ENCODE assay signal across 8 cellular contexts in the genomic region with DNA sequence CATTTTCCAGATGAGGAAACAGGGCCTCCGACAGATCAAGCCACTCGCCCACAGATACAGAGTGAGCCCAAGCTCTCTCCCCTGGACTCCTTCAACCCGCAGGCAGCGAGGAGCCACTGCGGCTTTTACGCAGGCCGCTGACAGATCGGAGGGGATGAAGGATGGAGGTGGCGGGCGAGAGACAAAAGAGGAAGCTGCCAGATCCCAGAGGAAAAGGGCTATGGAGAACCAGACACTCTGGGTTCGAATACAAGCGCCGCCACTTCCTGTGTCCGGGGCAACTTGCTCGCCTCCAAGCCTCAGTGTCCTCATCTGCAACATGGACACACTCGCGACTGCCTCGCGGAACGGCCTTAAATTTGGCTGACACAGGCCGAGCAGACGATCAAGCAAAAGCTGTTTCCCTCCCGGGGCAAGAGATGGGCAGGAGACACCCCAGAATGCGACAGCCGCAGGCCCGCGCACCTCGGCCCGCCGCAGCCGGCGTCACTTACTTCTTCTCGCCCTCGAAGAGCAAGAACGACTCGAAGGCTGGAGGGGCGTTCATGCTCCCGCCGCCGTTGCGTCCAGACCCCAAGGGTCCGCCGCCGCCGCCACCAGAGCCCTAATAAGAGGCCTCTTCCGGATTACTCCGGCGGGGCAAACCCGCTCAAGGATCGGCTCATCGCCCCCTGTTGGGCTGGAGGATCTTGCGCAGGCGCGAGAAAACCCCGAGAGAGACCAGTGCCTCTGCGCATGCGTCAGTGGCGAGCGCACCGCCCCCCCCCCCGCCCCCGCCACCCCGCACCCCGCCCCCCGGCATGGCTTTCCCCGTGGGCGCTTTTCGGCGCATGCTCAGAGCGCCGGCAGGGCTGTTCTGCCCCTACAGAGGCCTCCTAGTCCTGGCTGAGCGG. TPM values are rescaled to one million over a fixed set of nuclear protein-coding genes. Genes with fewer than 3 reads are reported as not detected.
DNase-seq lines count a peak whose midpoint lies in the region; TF ChIP-seq lines count a peak whose summit lies in the region.
"Not testable (repeated sequence)": the region's sequence is repeated elsewhere in the genome, so short reads cannot be mapped to it uniquely, and the experiment has no call there.

A gene (minus strand): TSS at position 609 of the 893 bp plus-strand sequence. CDS start 62 bp downstream, at position 547.

- peak; percentile 46 for TF ChIP-seq CTCF in GM13977 (IDR thresholded peaks at IDR 0.05; ENCODE audit: extremely low read depth, insufficient read depth, missing control alignments)
- TF ChIP-seq CTCF in HFF-Myc (IDR thresholded peaks at IDR 0.05; ENCODE audit: low read depth, low read length, missing control alignments): peak; percentile 20
- TF ChIP-seq CTCF in mammary epithelial cell (conservative IDR thresholded peaks at IDR 0.05 in 1 of 2, IDR thresholded peaks at IDR 0.05 in 1 of 2; ENCODE audit: extremely low read depth in 1 of 2, insufficient read depth in 1 of 2, low read depth in 1 of 2, low read length in 2 of 2): peak; percentile 3 to 43
- peak in 2 of 4 experiments; percentile 24 to 33 for TF ChIP-seq CTCF in sigmoid colon (IDR thresholded peaks at IDR 0.05)
- peak in 4 of 6 experiments; percentile 16 to 62 (median 36) for TF ChIP-seq CTCF in thyroid gland (IDR thresholded peaks at IDR 0.05)

- H2AFZ ChIP-seq in mammary epithelial cell (ENCODE audit: low read depth, low read length): peak within 1 kb of the TSS; percentile 59

- not testable (repeated sequence) for H4K20me1 ChIP-seq in mammary epithelial cell (ENCODE audit: insufficient read depth, low read length)

- H3K36me3 ChIP-seq in mammary epithelial cell (ENCODE audit: insufficient read depth, low read length); iPS-20b (ENCODE audit: insufficient read depth, low read depth, low read length); sigmoid colon; thyroid gland: not testable (repeated sequence)

- not testable (repeated sequence) for TF ChIP-seq POLR2A in sigmoid colon (IDR thresholded peaks at IDR 0.05)
- TF ChIP-seq POLR2A in thyroid gland (IDR thresholded peaks at IDR 0.05): peak in 1 of 2 donors; percentile 47

- H3K4me3 ChIP-seq in HFF-Myc (replicated peaks; ENCODE audit: low read depth, low read length) (peak within 1 kb of the TSS; percentile 38), mammary epithelial cell (replicated peaks in 1 of 3; ENCODE audit: insufficient read depth in 1 of 3, low read depth in 2 of 3, low read length in 3 of 3) (peak within 1 kb of the TSS in 1 of 3 experiments; percentile 52), iPS-20b (ENCODE audit: low read length) (peak within 1 kb of the TSS; percentile 47; the same call in 1 of the 2 replicates), sigmoid colon (peak within 1 kb of the TSS; percentile 43 to 57 (median 53)), thyroid gland (replicated peaks in 1 of 3) (peak within 1 kb of the TSS in 1 of 3 donors; percentile 40)

- not testable (repeated sequence) for H3K4me2 ChIP-seq in mammary epithelial cell (ENCODE audit: insufficient read depth, low read depth, low read length)

- BruUV-seq in mammary epithelial cell (replicated peaks; lab: Mats Ljungman, UMichigan): TSS peak; percentile 76

- in situ Hi-C loops in GM13977 (cut with MboI; ENCODE audit: low pct_unique_long_range_greater_than_20kb, low sequenced_read_pairs, unreplicated experiment); KBM-7 (cut with MboI; ENCODE audit: low pct_unique_long_range_greater_than_20kb, low sequenced_read_pairs); mammary epithelial cell (cut with MboI; ENCODE audit: low sequenced_read_pairs in 2 of 2): not testable (repeated sequence)

- H3K4me1 ChIP-seq in mammary epithelial cell (ENCODE audit: insufficient read depth, low read length); iPS-20b (ENCODE audit: insufficient read depth, low read length); sigmoid colon; thyroid gland: not testable (repeated sequence)

- not testable (repeated sequence) for DNase-seq in GM13977 (ENCODE audit: low spot score)
- DNase-seq in HFF-Myc (ENCODE audit: extremely low read depth, low read depth) (peak; percentile 26), KBM-7 (peak; percentile 71), mammary epithelial cell (peak; percentile 66), sigmoid colon (peak; percentile 96), thyroid gland (peak; percentile 67 to 86)
- peak; percentile 85 for DNase-seq in activated CD4-positive, alpha-beta T cell treated with anti-CD3 and anti-CD28 coated beads, Interleukin-2, amount 50 U/mL, for 1 hour

- not testable (repeated sequence) for H3K9me3 ChIP-seq in mammary epithelial cell (replicated peaks; ENCODE audit: insufficient read depth, low read length); iPS-20b (ENCODE audit: insufficient read depth, low read depth, low read length); sigmoid colon; thyroid gland

- not testable (repeated sequence) for TF ChIP-seq EP300 in sigmoid colon (IDR thresholded peaks at IDR 0.05)

- CTCF ChIA-PET in mammary epithelial cell (lab: Charles Lee; ENCODE audit: low non-redundant PET): not testable (repeated sequence)

- H3K79me2 ChIP-seq in mammary epithelial cell (ENCODE audit: insufficient read depth, low read length): not testable (repeated sequence)

- H3K27me3 ChIP-seq in mammary epithelial cell (ENCODE audit: insufficient read depth, low read length); iPS-20b (ENCODE audit: insufficient read depth, low read length); sigmoid colon; thyroid gland: not testable (repeated sequence)

- 0% methylated on average over 29 of the region's 72 CpGs for WGBS in mammary epithelial cell (ENCODE audit: low coverage, missing lambda C conversion rate)
- WGBS in sigmoid colon, 2 donors: 0 to 1% methylated on average over 58 to 59 of the region's 72 CpGs
- 0% methylated on average over 1 of the region's 72 CpGs; no CpG with 5 or more reads in 1 of the 2 donors for WGBS in thyroid gland, 2 donors

- dilution Hi-C loops in mammary epithelial cell (cut with HindIII; ENCODE audit: low sequenced_read_pairs): not testable (repeated sequence)

- intact Hi-C loops in mammary epithelial cell (cut with micrococcal nuclease); sigmoid colon (cut with DNase I); thyroid gland (cut with DNase I): not testable (repeated sequence)

- not testable (repeated sequence) for H3K27ac ChIP-seq in mammary epithelial cell (ENCODE audit: insufficient read depth, low read depth, low read length); iPS-20b (ENCODE audit: low read length); thyroid gland
- H3K27ac ChIP-seq in sigmoid colon: peak within 1 kb of the TSS in 3 of 4 donors; percentile 61 to 80 (median 70)

- H3K9ac ChIP-seq in mammary epithelial cell (ENCODE audit: insufficient read depth, low read length); iPS-20b (ENCODE audit: low read depth, low read length): not testable (repeated sequence)

RNA-seq across cellular contexts. Expression of the gene that starts here (rescaled TPM):
- total RNA-seq in mammary epithelial cell: 10 to 100 TPM; 19.3 to 50.5 TPM
- polyA plus RNA-seq in mammary epithelial cell: 75.1 TPM
- polyA minus RNA-seq in mammary epithelial cell: 5.2 TPM
- total RNA-seq in sigmoid colon: 10 to 100 TPM in 3 of 4 donors, 1 to 10 TPM in 1; 9.9 to 29.3 (median 20.5) TPM
- 100 to 1,000 TPM in 2 of 3 donors, 10 to 100 TPM in 1; 75.1 to 190 (median 166) TPM for polyA plus RNA-seq in sigmoid colon
- total RNA-seq in thyroid gland: 10 to 100 TPM in 3 of 4 donors, 1 to 10 TPM in 1; 6.9 to 31.5 (median 20.8) TPM
